9 cellular contexts compared by ENCODE assay signal in genomic region chr20:41086402-41087324, GRCh38. TPM values are rescaled to one million over a fixed set of nuclear protein-coding genes. Genes with fewer than 3 reads are reported as not detected.
DNase-seq lines count a peak whose midpoint lies in the region; ATAC-seq and TF ChIP-seq lines count a peak whose summit lies in the region.
"Had no signal": no experiment of that assay in that cellular context is flagged by ENCODE, and none has a peak within 500 bp of the region (broad histone marks: within the 10 kb centered on the region; RNA-seq: fewer than 3 reads in every experiment).

No MANE protein-coding gene starts in this region.

- ATAC-seq in upper lobe of left lung (ENCODE audit: low FRiP score in 2 of 2) (no peak), GM19023 (IDR thresholded peaks at IDR 0.05; ENCODE audit: unreplicated experiment) (no peak)
- ATAC-seq: stimulated activated naive CD8-positive, alpha-beta T cell treated with anti-CD3 and anti-CD28 coated beads, Interleukin-15, Interleukin-2, amounts not matched to agents 100 U/mL and 50 U/mL, for 24 hours had no signal

- H3K27me3 ChIP-seq in upper lobe of left lung (no peaks in the 10 kb centered on the region), endodermal cell (ENCODE audit: control insufficient read depth, insufficient read depth, low read length, poor library complexity, severe bottlenecking) (no peaks in the 10 kb centered on the region)

- no peak for TF ChIP-seq EP300 in upper lobe of left lung (IDR thresholded peaks at IDR 0.05)

- H3K4me1 ChIP-seq in upper lobe of left lung (peaks cover 0 to 17% (median 13%) of the 10 kb centered on the region in 4 donors), endodermal cell (ENCODE audit: control insufficient read depth, insufficient read depth, low read length) (no peaks in the 10 kb centered on the region)

- no peak for TF ChIP-seq CTCF in upper lobe of left lung (IDR thresholded peaks at IDR 0.05)
- no peak for TF ChIP-seq CTCF in endodermal cell (conservative IDR thresholded peaks at IDR 0.05)

- 42 to 44% methylated on average over 8 of the region's 8 CpGs for WGBS in upper lobe of left lung, 2 donors
- WGBS in endodermal cell (ENCODE audit: insufficient coverage in 1 of 2, insufficient read length in 1 of 2), 2 experiments, result 91 to 93% methylated on average over 6 to 8 of the region's 8 CpGs

- DNase-seq in activated naive CD4-positive, alpha-beta T cell treated with anti-CD3 and anti-CD28 coated beads for 36 hours, result no peak
- DNase-seq in activated naive CD4-positive, alpha-beta T cell (lab: John Stamatoyannopoulos, UW), result no peak
- DNase-seq in NCI-H345 treated with DMSO at 0.1 percent for 48 hours (lab: John Stamatoyannopoulos, UW; ENCODE audit: unreplicated experiment) (peak; percentile 83), upper lobe of left lung (no peak), endodermal cell (no peak), islet precursor cell (no peak)
- no peak for DNase-seq in activated T-helper 2 cell treated with anti-CD3 and anti-CD28 coated beads, Interferon-gamma antibody, Interleukin-2, Interleukin-4, amounts not matched to agents 10 μg/mL and 5 μg/mL and 100 μg/mL, durations not matched to agents 14 hours and 24 hours and 36 hours (ENCODE audit: low spot score)
- DNase-seq: stimulated activated naive CD8-positive, alpha-beta T cell treated with anti-CD3 and anti-CD28 coated beads, Interleukin-15, Interleukin-2, amounts not matched to agents 100 U/mL and 50 U/mL, for 24 hours had no signal

- H3K4me3 ChIP-seq in upper lobe of left lung (no peak overlapping the region), endodermal cell (ENCODE audit: low read length) (no peak overlapping the region)

- H3K27me3 Mint-ChIP-seq in activated naive CD4-positive, alpha-beta T cell treated with anti-CD3 and anti-CD28 coated beads for 36 hours (ENCODE audit: low read depth), result no peaks in the 10 kb centered on the region
- no peaks in the 10 kb centered on the region for H3K27me3 Mint-ChIP-seq in activated T-helper 2 cell treated with anti-CD3 and anti-CD28 coated beads, Interferon-gamma antibody, Interleukin-2, Interleukin-4, amounts not matched to agents 10 μg/mL and 5 μg/mL and 100 μg/mL, durations not matched to agents 14 hours and 24 hours and 36 hours (ENCODE audit: low read depth)
- H3K27me3 Mint-ChIP-seq in endodermal cell (ENCODE audit: insufficient read depth), result no peaks in the 10 kb centered on the region

- H3K9me3 Mint-ChIP-seq in activated naive CD4-positive, alpha-beta T cell treated with anti-CD3 and anti-CD28 coated beads for 36 hours, result no peaks in the 10 kb centered on the region
- H3K9me3 Mint-ChIP-seq in activated T-helper 2 cell treated with anti-CD3 and anti-CD28 coated beads, Interferon-gamma antibody, Interleukin-2, Interleukin-4, amounts not matched to agents 10 μg/mL and 5 μg/mL and 100 μg/mL, durations not matched to agents 14 hours and 24 hours and 36 hours, result no peaks in the 10 kb centered on the region
- H3K9me3 Mint-ChIP-seq in endodermal cell, result no peaks in the 10 kb centered on the region

- peak overlapping the region; percentile 42 for H3K27ac Mint-ChIP-seq in activated naive CD4-positive, alpha-beta T cell treated with anti-CD3 and anti-CD28 coated beads for 36 hours
- H3K27ac Mint-ChIP-seq in activated T-helper 2 cell treated with anti-CD3 and anti-CD28 coated beads, Interferon-gamma antibody, Interleukin-2, Interleukin-4, amounts not matched to agents 10 μg/mL and 5 μg/mL and 100 μg/mL, durations not matched to agents 14 hours and 24 hours and 36 hours, result peak overlapping the region; percentile 51
- no peak overlapping the region for H3K27ac Mint-ChIP-seq in endodermal cell

- H3K27ac ChIP-seq in upper lobe of left lung, result peak overlapping the region in 3 of 4 donors; percentile 1 to 18 (median 13)
- no peak overlapping the region for H3K27ac ChIP-seq in endodermal cell (ENCODE audit: low read depth, low read length)

- no peak for TF ChIP-seq POLR2A in upper lobe of left lung (IDR thresholded peaks at IDR 0.05)

- peaks cover 0 to 68% (median 24%) of the 10 kb centered on the region in 4 donors for H3K36me3 ChIP-seq in upper lobe of left lung
- H3K36me3 ChIP-seq in endodermal cell (ENCODE audit: control insufficient read depth, insufficient read depth, low read length), result peaks cover 88% of the 10 kb centered on the region

- peaks cover 19% of the 10 kb centered on the region for H3K4me1 Mint-ChIP-seq in activated naive CD4-positive, alpha-beta T cell treated with anti-CD3 and anti-CD28 coated beads for 36 hours (ENCODE audit: low read depth)
- peaks cover 31% of the 10 kb centered on the region for H3K4me1 Mint-ChIP-seq in activated T-helper 2 cell treated with anti-CD3 and anti-CD28 coated beads, Interferon-gamma antibody, Interleukin-2, Interleukin-4, amounts not matched to agents 10 μg/mL and 5 μg/mL and 100 μg/mL, durations not matched to agents 14 hours and 24 hours and 36 hours (ENCODE audit: low read depth)
- no peaks in the 10 kb centered on the region for H3K4me1 Mint-ChIP-seq in endodermal cell

- no peak overlapping the region for H3K9ac ChIP-seq in endodermal cell (ENCODE audit: extremely low read depth, low read length, poor library complexity, severe bottlenecking)

- H3K4me3 Mint-ChIP-seq in activated naive CD4-positive, alpha-beta T cell treated with anti-CD3 and anti-CD28 coated beads for 36 hours, result no peak overlapping the region
- H3K4me3 Mint-ChIP-seq in activated T-helper 2 cell treated with anti-CD3 and anti-CD28 coated beads, Interferon-gamma antibody, Interleukin-2, Interleukin-4, amounts not matched to agents 10 μg/mL and 5 μg/mL and 100 μg/mL, durations not matched to agents 14 hours and 24 hours and 36 hours (ENCODE audit: low read depth), result no peak overlapping the region
- H3K4me3 Mint-ChIP-seq in endodermal cell, result no peak overlapping the region

- intact Hi-C loops in activated naive CD4-positive, alpha-beta T cell treated with anti-CD3 and anti-CD28 coated beads for 36 hours (cut with micrococcal nuclease), result no loop called here
- intact Hi-C loops in activated T-helper 2 cell treated with anti-CD3 and anti-CD28 coated beads, Interferon-gamma antibody, Interleukin-2, Interleukin-4, amounts not matched to agents 10 μg/mL and 5 μg/mL and 100 μg/mL, durations not matched to agents 14 hours and 24 hours and 36 hours (cut with micrococcal nuclease), result no loop called here

- H3K36me3 Mint-ChIP-seq in activated naive CD4-positive, alpha-beta T cell treated with anti-CD3 and anti-CD28 coated beads for 36 hours (ENCODE audit: low read depth), result peaks cover 25% of the 10 kb centered on the region
- H3K36me3 Mint-ChIP-seq in activated T-helper 2 cell treated with anti-CD3 and anti-CD28 coated beads, Interferon-gamma antibody, Interleukin-2, Interleukin-4, amounts not matched to agents 10 μg/mL and 5 μg/mL and 100 μg/mL, durations not matched to agents 14 hours and 24 hours and 36 hours (ENCODE audit: low read depth), result peaks cover 84% of the 10 kb centered on the region
- peaks cover 76% of the 10 kb centered on the region for H3K36me3 Mint-ChIP-seq in endodermal cell (ENCODE audit: low read depth)

- H3K9me3 ChIP-seq in upper lobe of left lung (no peaks in the 10 kb centered on the region), endodermal cell (ENCODE audit: control insufficient read depth, low read length) (no peaks in the 10 kb centered on the region)

- CTCF ChIA-PET in activated naive CD4-positive, alpha-beta T cell treated with anti-CD3 and anti-CD28 coated beads for 36 hours (lab: Charles Lee), result interaction anchor here (0.5 to 3.3 kb wide), 4 partner anchors 8 to 315 kb away, joined by 3 to 15 read pairs (median 4); no protein-coding TSS in a partner anchor

RNA-seq across cellular contexts. Expression of gene PLCG1, which starts 50.7 kb away (rescaled TPM):
- 100 to 1,000 TPM; 117 to 136 TPM for total RNA-seq in activated naive CD4-positive, alpha-beta T cell treated with anti-CD3 and anti-CD28 coated beads for 36 hours
- total RNA-seq in activated T-helper 2 cell treated with anti-CD3 and anti-CD28 coated beads, Interferon-gamma antibody, Interleukin-2, Interleukin-4, amounts not matched to agents 10 μg/mL and 5 μg/mL and 100 μg/mL, durations not matched to agents 14 hours and 24 hours and 36 hours, result 174 and 187 TPM in 2 replicates
- total RNA-seq in upper lobe of left lung (100 to 1,000 TPM in 3 of 6 donors, 10 to 100 TPM in 3; 69.8 to 383 (median 99.5) TPM), endodermal cell (100 to 1,000 TPM; 227 to 257 TPM)
- polyA plus RNA-seq in endodermal cell (2013, experiment 1 of 2), result 283 TPM
- 237 TPM for polyA plus RNA-seq in endodermal cell (2013, experiment 2 of 2)

RNA-seq across cellular contexts. Expression of gene TOP1, which starts 58.0 kb away (rescaled TPM):
- total RNA-seq in activated naive CD4-positive, alpha-beta T cell treated with anti-CD3 and anti-CD28 coated beads for 36 hours, result 10 to 100 TPM; 91.7 to 92.6 TPM
- 116 and 118 TPM in 2 replicates for total RNA-seq in activated T-helper 2 cell treated with anti-CD3 and anti-CD28 coated beads, Interferon-gamma antibody, Interleukin-2, Interleukin-4, amounts not matched to agents 10 μg/mL and 5 μg/mL and 100 μg/mL, durations not matched to agents 14 hours and 24 hours and 36 hours
- total RNA-seq in upper lobe of left lung (10 to 100 TPM; 39.8 to 94.2 (median 49.0) TPM), endodermal cell (10 to 100 TPM; 78.8 to 82.5 TPM)
- polyA plus RNA-seq in endodermal cell (2013, experiment 1 of 2), result 91.0 TPM
- polyA plus RNA-seq in endodermal cell (2013, experiment 2 of 2), result 88.9 TPM
